In genomic region chr2:74481961-74482800, GRCh38 we compare ENCODE assay signal across 1 cellular context.
TF ChIP-seq lines count a peak whose summit lies in the region.

No MANE protein-coding gene starts in this region.

TF ChIP-seq in HepG2, 621 proteins besides CTCF, POLR2A, EP300 and RAD21 (continued from another document and continues in another):
- TF ChIP-seq PLSCR1 (CRISPR knock-in tag; IDR thresholded peaks at IDR 0.05; ENCODE audit: borderline replicate concordance) (no peak; the same call in 1 of the 2 replicates), ZNF180 (CRISPR knock-in tag; IDR thresholded peaks at IDR 0.05; ENCODE audit: borderline replicate concordance, low read depth) (no peak), IRF2 (CRISPR knock-in tag; IDR thresholded peaks at IDR 0.05) (no peak; the same call in 1 of the 2 replicates), ZNF790 (CRISPR knock-in tag; IDR thresholded peaks at IDR 0.05; ENCODE audit: borderline replicate concordance) (0 out of 2 replicates have a peak, but pooled peaks have one; percentile 30), ZNF329 (CRISPR knock-in tag; IDR thresholded peaks at IDR 0.05; ENCODE audit: low read depth) (no peak), ZNF609 (CRISPR knock-in tag; IDR thresholded peaks at IDR 0.05; ENCODE audit: borderline replicate concordance) (no peak; the same call in 1 of the 2 replicates), ZFP1 (CRISPR knock-in tag; IDR thresholded peaks at IDR 0.05) (no peak), ZNF317 (CRISPR knock-in tag; IDR thresholded peaks at IDR 0.05) (peak; percentile 58; the same call in 1 of the 2 replicates), ZNF83 (CRISPR knock-in tag; IDR thresholded peaks at IDR 0.05; ENCODE audit: borderline replicate concordance) (no peak), CHD2 (IDR thresholded peaks at IDR 0.05; ENCODE audit: low read depth, low read length) (no peak), ZNF281 (CRISPR knock-in tag; IDR thresholded peaks at IDR 0.05; ENCODE audit: borderline replicate concordance) (no peak), FOSL2 (CRISPR knock-in tag; IDR thresholded peaks at IDR 0.05) (no peak), ZBED4 (CRISPR knock-in tag; IDR thresholded peaks at IDR 0.05; ENCODE audit: borderline replicate concordance) (0 out of 2 replicates have a peak, but pooled peaks have one; percentile 44), ZBTB21 (CRISPR knock-in tag; IDR thresholded peaks at IDR 0.05) (no peak), ZFAT (CRISPR knock-in tag; conservative IDR thresholded peaks at IDR 0.05) (0 out of 2 replicates have a peak, but pooled peaks have one; percentile 35), CSRNP2 (CRISPR knock-in tag; conservative IDR thresholded peaks at IDR 0.05; ENCODE audit: low read depth) (no peak), ARID3A (IDR thresholded peaks at IDR 0.05; ENCODE audit: low read depth, low read length) (no peak), HOXA3 (CRISPR knock-in tag; IDR thresholded peaks at IDR 0.05) (peak; percentile 84), ZNF687 (CRISPR knock-in tag; IDR thresholded peaks at IDR 0.05) (peak; percentile 82), E2F5 (CRISPR knock-in tag; conservative IDR thresholded peaks at IDR 0.05) (no peak), TERF1 (CRISPR knock-in tag; IDR thresholded peaks at IDR 0.05) (peak; percentile 88; the same call in 1 of the 2 replicates), ZNF44 (CRISPR knock-in tag; IDR thresholded peaks at IDR 0.05) (no peak), ZNF576 (CRISPR knock-in tag; IDR thresholded peaks at IDR 0.05) (peak; percentile 93), SNAPC2 (CRISPR knock-in tag; IDR thresholded peaks at IDR 0.05) (no peak), ATF6 (CRISPR knock-in tag; conservative IDR thresholded peaks at IDR 0.05) (0 out of 2 replicates have a peak, but pooled peaks have one; percentile 17), GZF1 (CRISPR knock-in tag; IDR thresholded peaks at IDR 0.05) (peak; percentile 79; the same call in 1 of the 2 replicates)
